Comparison of ENCODE assay signal across 8 cellular contexts in genomic region chr10:92756233-92757065, GRCh38.
DNase-seq lines count a peak whose midpoint lies in the region; ATAC-seq, FAIRE-seq and TF ChIP-seq lines count a peak whose summit lies in the region.

No MANE protein-coding gene starts in this region.

- peak; percentile 69 for ATAC-seq in GM18508 (IDR thresholded peaks at IDR 0.05; ENCODE audit: insufficient read depth, unreplicated experiment)
- peak; percentile 79 for ATAC-seq in GM21825 (IDR thresholded peaks at IDR 0.05; ENCODE audit: unreplicated experiment)
- peak in 2 of 4 donors; percentile 41 to 48 for ATAC-seq in psoas muscle

- intact Hi-C loops in psoas muscle (cut with DNase I) = no loop called here

- WGBS in psoas muscle, 3 donors = 67 to 72% (median 72%) methylated on average over 9 of the region's 9 CpGs

- H3K9me3 ChIP-seq in psoas muscle = no peaks in the 10 kb centered on the region

- H3K4me3 ChIP-seq in psoas muscle = peak overlapping the region; percentile 24

- no peaks in the 10 kb centered on the region for H3K27me3 ChIP-seq in psoas muscle (ENCODE audit: insufficient read depth in 3 of 3, low read length in 2 of 3)

- TF ChIP-seq CTCF in psoas muscle (IDR thresholded peaks at IDR 0.05) = no peak

- peaks cover 17% of the 10 kb centered on the region for H3K4me1 ChIP-seq in psoas muscle

- TF ChIP-seq POLR2A in H54 (IDR thresholded peaks at IDR 0.05; ENCODE audit: low read depth, low read length) = no peak

- no peak for FAIRE-seq in H54 (lab: Jason Lieb, UNC)

- peak overlapping the region; percentile 29 for H3K27ac ChIP-seq in cingulate gyrus (ENCODE audit: low read depth, low read length)
- peak overlapping the region; percentile 71 for H3K27ac ChIP-seq in psoas muscle

- H3K36me3 ChIP-seq in psoas muscle (ENCODE audit: insufficient read depth in 1 of 2, low read depth in 1 of 2) = no peaks in the 10 kb centered on the region

- DNase-seq in KG1 (lab: John Stamatoyannopoulos, UW) (peak; percentile 77), psoas muscle (no peak), NCI-H128 (lab: John Stamatoyannopoulos, UW; ENCODE audit: unreplicated experiment) (no peak), H54 (ENCODE audit: insufficient read length, low spot score) (no peak)
- no peak for DNase-seq in activated CD8-positive, alpha-beta memory T cell treated with anti-CD3 and anti-CD28 coated beads, Interleukin-2, amount 50 U/mL, for 4 hours
